ENCODE assay signal across 27 cellular contexts in the genomic region with DNA sequence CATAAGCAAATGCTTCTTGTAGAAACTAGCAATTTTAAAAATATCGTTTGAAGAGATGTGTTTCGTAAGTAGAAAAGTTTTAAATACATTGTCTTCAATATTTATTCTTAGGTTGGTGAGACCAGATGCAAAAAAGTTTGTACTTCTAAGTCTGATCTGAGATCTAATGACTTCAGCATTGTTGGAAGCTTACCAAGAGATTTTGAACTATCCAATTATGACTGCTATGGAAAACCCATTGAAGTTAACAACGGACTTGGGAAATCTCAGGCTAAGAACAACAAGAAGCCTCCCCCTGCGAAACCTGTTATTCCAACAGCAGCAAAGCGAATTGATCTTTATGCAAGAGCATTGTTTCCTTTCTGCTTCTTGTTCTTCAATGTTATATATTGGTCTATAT. TPM values are rescaled to one million over a fixed set of nuclear protein-coding genes. Genes with fewer than 3 reads are reported as not detected.
"Had no signal": no experiment of that assay in that cellular context is flagged by ENCODE, and none has a peak within 500 bp of the region (broad histone marks: within the 10 kb centered on the region; RNA-seq: fewer than 3 reads in every experiment).

No MANE protein-coding gene starts in this region.

- H3K9me3 Mint-ChIP-seq: activated naive CD4-positive, alpha-beta T cell treated with anti-CD3 and anti-CD28 coated beads for 36 hours; activated naive CD8-positive, alpha-beta T cell treated with anti-CD3 and anti-CD28 coated beads, Interleukin-2, amount 10 ng/mL, durations not matched to agents 7 days and 5 days; dendritic cell treated with granulocyte-macrophage colony-stimulating factor and Interleukin-4, amounts not matched to agents 40 ng/mL and 50 ng/mL, for 4 days had no signal

- H3K4me1 Mint-ChIP-seq: activated B cell treated with CpG ODN at 0.5 μM for 24 hours; activated CD4-positive, alpha-beta T cell treated with anti-CD3 and anti-CD28 coated beads for 36 hours; activated naive CD8-positive, alpha-beta T cell treated with anti-CD3 and anti-CD28 coated beads, Interleukin-2, amount 10 ng/mL, durations not matched to agents 7 days and 5 days had no signal

- ATAC-seq: activated CD4-positive, alpha-beta T cell treated with anti-CD3 and anti-CD28 coated beads for 36 hours; activated T-cell treated with anti-CD3 and anti-CD28 coated beads, Interleukin-2, amount 50 U/mL, for 72 hours; body of pancreas; heart right ventricle; left lobe of liver; lower lobe of right lung; mucosa of descending colon; sciatic nerve; upper lobe of right lung had no signal

- H3K4me1 ChIP-seq: body of pancreas, heart right ventricle, lower lobe of right lung, thyroid gland, upper lobe of right lung had no signal

- H3K36me3 ChIP-seq: cardiac muscle cell, heart right ventricle, lower lobe of right lung, thyroid gland, upper lobe of right lung had no signal

- H3K9me3 ChIP-seq: body of pancreas, lower lobe of right lung, mucosa of descending colon, thyroid gland, upper lobe of right lung had no signal

- H3K27me3 ChIP-seq: body of pancreas, cardiac muscle cell, heart right ventricle, thyroid gland, upper lobe of right lung had no signal

- H3K27ac ChIP-seq: body of pancreas, cardiac muscle cell, heart right ventricle, lower lobe of right lung, thyroid gland, upper lobe of right lung had no signal

- H3K36me3 Mint-ChIP-seq: activated naive CD8-positive, alpha-beta T cell treated with anti-CD3 and anti-CD28 coated beads, Interleukin-2, amount 10 ng/mL, durations not matched to agents 7 days and 5 days had no signal

- H3K4me3 Mint-ChIP-seq: activated B cell treated with CpG ODN at 0.5 μM for 24 hours; activated CD4-positive, alpha-beta T cell treated with anti-CD3 and anti-CD28 coated beads for 36 hours; activated naive CD4-positive, alpha-beta T cell treated with anti-CD3 and anti-CD28 coated beads for 36 hours; activated naive CD8-positive, alpha-beta T cell treated with anti-CD3 and anti-CD28 coated beads, Interleukin-2, amount 10 ng/mL, durations not matched to agents 7 days and 5 days; activated T-cell treated with anti-CD3 and anti-CD28 coated beads, Interleukin-2, amount 50 U/mL, for 72 hours; dendritic cell treated with granulocyte-macrophage colony-stimulating factor and Interleukin-4, amounts not matched to agents 40 ng/mL and 50 ng/mL, for 4 days had no signal

- H3K4me3 ChIP-seq: body of pancreas, cardiac muscle cell, heart right ventricle, lower lobe of right lung, mucosa of descending colon, thyroid gland, upper lobe of right lung had no signal

- H3K27ac Mint-ChIP-seq: activated B cell treated with CpG ODN at 0.5 μM for 24 hours; activated CD4-positive, alpha-beta T cell treated with anti-CD3 and anti-CD28 coated beads for 36 hours; activated naive CD4-positive, alpha-beta T cell treated with anti-CD3 and anti-CD28 coated beads for 36 hours; activated naive CD8-positive, alpha-beta T cell treated with anti-CD3 and anti-CD28 coated beads, Interleukin-2, amount 10 ng/mL, durations not matched to agents 7 days and 5 days; activated T-cell treated with anti-CD3 and anti-CD28 coated beads, Interleukin-2, amount 50 U/mL, for 72 hours; dendritic cell treated with granulocyte-macrophage colony-stimulating factor and Interleukin-4, amounts not matched to agents 40 ng/mL and 50 ng/mL, for 4 days had no signal

- DNase-seq: activated B cell treated with CpG ODN at 0.5 μM for 24 hours; activated CD4-positive, alpha-beta T cell treated with anti-CD3 and anti-CD28 coated beads for 36 hours; activated CD4-positive, alpha-beta T cell treated with anti-CD3 and anti-CD28 coated beads, Interleukin-2, amount 50 U/mL, for 48 hours; activated effector memory CD4-positive, alpha-beta T cell treated with Interleukin-2 at 50 U/mL for 16 hours; activated naive CD4-positive, alpha-beta T cell treated with anti-CD3 and anti-CD28 coated beads for 36 hours; activated naive CD8-positive, alpha-beta T cell treated with anti-CD3 and anti-CD28 coated beads, Interleukin-2, amount 10 ng/mL, durations not matched to agents 7 days and 5 days; activated T-cell treated with anti-CD3 and anti-CD28 coated beads, Interleukin-2, amount 50 U/mL, for 72 hours; amygdala; body of pancreas; effector CD4-positive, alpha-beta T cell; heart right ventricle; lower lobe of right lung; mesendoderm; mucosa of descending colon; occipital lobe; stimulated activated CD4-positive, alpha-beta T cell treated with anti-CD3 and anti-CD28 coated beads, Interleukin-2, amount 100 ng/mL, for 48 hours; stimulated activated naive CD4-positive, alpha-beta T cell; T1000; thyroid gland; upper lobe of right lung had no signal

- H3K27me3 Mint-ChIP-seq: activated B cell treated with CpG ODN at 0.5 μM for 24 hours; activated CD4-positive, alpha-beta T cell treated with anti-CD3 and anti-CD28 coated beads for 36 hours; activated naive CD8-positive, alpha-beta T cell treated with anti-CD3 and anti-CD28 coated beads, Interleukin-2, amount 10 ng/mL, durations not matched to agents 7 days and 5 days; dendritic cell treated with granulocyte-macrophage colony-stimulating factor and Interleukin-4, amounts not matched to agents 40 ng/mL and 50 ng/mL, for 4 days had no signal

RNA-seq across cellular contexts. Expression of a gene that starts 50.2 kb away (rescaled TPM):
- total RNA-seq: activated B cell treated with CpG ODN at 0.5 μM for 24 hours; activated CD4-positive, alpha-beta T cell treated with anti-CD3 and anti-CD28 coated beads for 36 hours; activated naive CD4-positive, alpha-beta T cell treated with anti-CD3 and anti-CD28 coated beads for 36 hours; activated naive CD8-positive, alpha-beta T cell treated with anti-CD3 and anti-CD28 coated beads, Interleukin-2, amount 10 ng/mL, durations not matched to agents 7 days and 5 days; activated T-cell treated with anti-CD3 and anti-CD28 coated beads, Interleukin-2, amount 50 U/mL, for 72 hours; cardiac muscle cell; epithelial cell of proximal tubule; kidney epithelial cell; left lobe of liver; lower lobe of right lung; T-helper 1 cell treated with Interleukin-12 subunit alpha and Interleukin-12 subunit beta and Interleukin-4 antibody, amounts not matched to agents 30 ng/mL and 1 ng/mL, for 36 hours; upper lobe of right lung had no signal
- polyA plus RNA-seq: cardiac muscle cell, heart right ventricle had no signal
